Comparison of ENCODE assay signal across 15 cellular contexts in the genomic region with DNA sequence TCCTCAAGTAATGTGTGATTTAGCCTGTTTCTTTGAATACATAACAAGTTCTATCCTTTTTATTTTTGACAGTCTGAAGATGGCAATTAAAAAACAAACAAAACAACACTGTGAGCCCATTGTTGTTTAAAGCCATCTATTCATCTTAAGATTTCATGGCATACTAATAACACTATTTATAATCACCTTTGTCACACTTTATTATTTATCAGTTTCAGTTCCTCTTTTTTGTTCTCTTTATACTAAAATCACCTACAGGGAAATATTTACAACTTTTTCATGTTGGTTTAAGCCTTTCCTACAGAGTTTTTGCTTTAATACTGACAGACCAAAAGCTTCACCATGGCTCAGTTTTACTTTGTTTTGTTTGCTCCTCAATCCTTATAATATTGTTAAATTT.
DNase-seq lines count a peak whose midpoint lies in the region; ATAC-seq and TF ChIP-seq lines count a peak whose summit lies in the region.
"Had no signal": no experiment of that assay in that cellular context is flagged by ENCODE, and none has a peak within 500 bp of the region (broad histone marks: within the 10 kb centered on the region; RNA-seq: fewer than 3 reads in every experiment).

No MANE protein-coding gene starts in this region.

- DNase-seq in GM10248 (ENCODE audit: extremely low spot score) (peak; percentile 46), NCI-H2171 (lab: John Stamatoyannopoulos, UW) (no peak), occipital lobe (lab: John Stamatoyannopoulos, UW) (no peak), Right ventricle myocardium inferior (ENCODE audit: missing footprints) (no peak), NCI-H524 (lab: John Stamatoyannopoulos, UW) (no peak)
- DNase-seq: 8988T; activated CD4-positive, alpha-beta T cell treated with anti-CD3 and anti-CD28 coated beads, Interleukin-2, amount 50 U/mL, for 4 hours; activated naive CD4-positive, alpha-beta T cell treated with Interleukin-2 at 50 U/mL for 16 hours; NCI-H1436 treated with DMSO at 0.1 percent for 48 hours; stimulated activated CD4-positive, alpha-beta T cell treated with anti-CD3 and anti-CD28 coated beads, Interleukin-4, amount 100 ng/mL, for 1 hour; stimulated activated naive CD8-positive, alpha-beta T cell treated with anti-CD3 and anti-CD28 coated beads, Interleukin-15, amount 100 ng/mL, for 72 hours; T-helper 1 cell had no signal

- TF ChIP-seq CTCF in GM10248 (IDR thresholded peaks at IDR 0.05; ENCODE audit: control extremely low read depth, extremely low read depth, low read depth, missing control alignments) = no peak

- ATAC-seq in GM19324 (IDR thresholded peaks at IDR 0.05; ENCODE audit: low FRiP score, unreplicated experiment) (peak; percentile 70), HG02571 (IDR thresholded peaks at IDR 0.05; ENCODE audit: unreplicated experiment) (peak; percentile 76), HG03139 (IDR thresholded peaks at IDR 0.05; ENCODE audit: unreplicated experiment) (peak; percentile 82), Right ventricle myocardium inferior (no peak)
- ATAC-seq: stimulated activated naive CD8-positive, alpha-beta T cell treated with anti-CD3 and anti-CD28 coated beads, Interleukin-15, amount 100 ng/mL, for 72 hours had no signal

- intact Hi-C loops in Right ventricle myocardium inferior (cut with DNase I) = no loop called here

- CTCF ChIA-PET in GM10248 (lab: Yijun Ruan, JAX) = no interaction called here

- POLR2A ChIA-PET in GM10248 (lab: Yijun Ruan, JAX) = no interaction called here
